Comparison of ENCODE assay signal across 1 cellular context in the genomic region with DNA sequence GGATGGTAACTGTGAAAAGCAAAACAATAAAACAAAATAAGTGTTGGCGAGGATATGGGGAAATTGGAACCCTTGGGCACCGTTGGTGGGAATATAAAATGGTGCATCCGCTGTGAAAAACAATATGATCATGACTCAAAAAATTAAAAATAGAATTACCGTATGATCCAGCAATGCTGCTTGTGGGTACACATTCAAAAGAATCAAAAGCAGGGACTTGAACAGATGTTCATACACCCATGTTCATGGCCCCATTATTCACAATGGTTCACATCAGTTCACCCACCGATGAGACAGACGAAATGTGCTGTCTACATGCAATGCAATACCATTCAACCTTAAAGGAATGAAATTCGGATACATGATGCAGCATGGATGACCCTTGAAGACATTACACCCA.
TF ChIP-seq lines count a peak whose summit lies in the region.

No MANE protein-coding gene starts in this region.

TF ChIP-seq in GM23338, 12 proteins besides CTCF, POLR2A, EP300 and RAD21:
- TF ChIP-seq ZNF331 (CRISPR knock-in tag; IDR thresholded peaks at IDR 0.05; ENCODE audit: low read depth): no peak
- TF ChIP-seq EZH2phosphoT487 (IDR thresholded peaks at IDR 0.05; ENCODE audit: unreplicated experiment): no peak
- no peak for TF ChIP-seq POLR2AphosphoS5 (IDR thresholded peaks at IDR 0.05; ENCODE audit: low read depth)
- no peak for TF ChIP-seq STAT1 (IDR thresholded peaks at IDR 0.05; ENCODE audit: unreplicated experiment)
- TF ChIP-seq, protein P1, sequence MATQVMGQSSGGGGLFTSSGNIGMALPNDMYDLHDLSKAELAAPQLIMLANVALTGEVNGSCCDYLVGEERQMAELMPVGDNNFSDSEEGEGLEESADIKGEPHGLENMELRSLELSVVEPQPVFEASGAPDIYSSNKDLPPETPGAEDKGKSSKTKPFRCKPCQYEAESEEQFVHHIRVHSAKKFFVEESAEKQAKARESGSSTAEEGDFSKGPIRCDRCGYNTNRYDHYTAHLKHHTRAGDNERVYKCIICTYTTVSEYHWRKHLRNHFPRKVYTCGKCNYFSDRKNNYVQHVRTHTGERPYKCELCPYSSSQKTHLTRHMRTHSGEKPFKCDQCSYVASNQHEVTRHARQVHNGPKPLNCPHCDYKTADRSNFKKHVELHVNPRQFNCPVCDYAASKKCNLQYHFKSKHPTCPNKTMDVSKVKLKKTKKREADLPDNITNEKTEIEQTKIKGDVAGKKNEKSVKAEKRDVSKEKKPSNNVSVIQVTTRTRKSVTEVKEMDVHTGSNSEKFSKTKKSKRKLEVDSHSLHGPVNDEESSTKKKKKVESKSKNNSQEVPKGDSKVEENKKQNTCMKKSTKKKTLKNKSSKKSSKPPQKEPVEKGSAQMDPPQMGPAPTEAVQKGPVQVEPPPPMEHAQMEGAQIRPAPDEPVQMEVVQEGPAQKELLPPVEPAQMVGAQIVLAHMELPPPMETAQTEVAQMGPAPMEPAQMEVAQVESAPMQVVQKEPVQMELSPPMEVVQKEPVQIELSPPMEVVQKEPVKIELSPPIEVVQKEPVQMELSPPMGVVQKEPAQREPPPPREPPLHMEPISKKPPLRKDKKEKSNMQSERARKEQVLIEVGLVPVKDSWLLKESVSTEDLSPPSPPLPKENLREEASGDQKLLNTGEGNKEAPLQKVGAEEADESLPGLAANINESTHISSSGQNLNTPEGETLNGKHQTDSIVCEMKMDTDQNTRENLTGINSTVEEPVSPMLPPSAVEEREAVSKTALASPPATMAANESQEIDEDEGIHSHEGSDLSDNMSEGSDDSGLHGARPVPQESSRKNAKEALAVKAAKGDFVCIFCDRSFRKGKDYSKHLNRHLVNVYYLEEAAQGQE (IDR thresholded peaks at IDR 0.05; ENCODE audit: unreplicated experiment): no peak
- TF ChIP-seq NANOG (IDR thresholded peaks at IDR 0.05; ENCODE audit: borderline replicate concordance): no peak
- TF ChIP-seq, protein P2, sequence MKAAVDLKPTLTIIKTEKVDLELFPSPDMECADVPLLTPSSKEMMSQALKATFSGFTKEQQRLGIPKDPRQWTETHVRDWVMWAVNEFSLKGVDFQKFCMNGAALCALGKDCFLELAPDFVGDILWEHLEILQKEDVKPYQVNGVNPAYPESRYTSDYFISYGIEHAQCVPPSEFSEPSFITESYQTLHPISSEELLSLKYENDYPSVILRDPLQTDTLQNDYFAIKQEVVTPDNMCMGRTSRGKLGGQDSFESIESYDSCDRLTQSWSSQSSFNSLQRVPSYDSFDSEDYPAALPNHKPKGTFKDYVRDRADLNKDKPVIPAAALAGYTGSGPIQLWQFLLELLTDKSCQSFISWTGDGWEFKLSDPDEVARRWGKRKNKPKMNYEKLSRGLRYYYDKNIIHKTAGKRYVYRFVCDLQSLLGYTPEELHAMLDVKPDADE (IDR thresholded peaks at IDR 0.05): no peak
- TF ChIP-seq, protein P3, sequence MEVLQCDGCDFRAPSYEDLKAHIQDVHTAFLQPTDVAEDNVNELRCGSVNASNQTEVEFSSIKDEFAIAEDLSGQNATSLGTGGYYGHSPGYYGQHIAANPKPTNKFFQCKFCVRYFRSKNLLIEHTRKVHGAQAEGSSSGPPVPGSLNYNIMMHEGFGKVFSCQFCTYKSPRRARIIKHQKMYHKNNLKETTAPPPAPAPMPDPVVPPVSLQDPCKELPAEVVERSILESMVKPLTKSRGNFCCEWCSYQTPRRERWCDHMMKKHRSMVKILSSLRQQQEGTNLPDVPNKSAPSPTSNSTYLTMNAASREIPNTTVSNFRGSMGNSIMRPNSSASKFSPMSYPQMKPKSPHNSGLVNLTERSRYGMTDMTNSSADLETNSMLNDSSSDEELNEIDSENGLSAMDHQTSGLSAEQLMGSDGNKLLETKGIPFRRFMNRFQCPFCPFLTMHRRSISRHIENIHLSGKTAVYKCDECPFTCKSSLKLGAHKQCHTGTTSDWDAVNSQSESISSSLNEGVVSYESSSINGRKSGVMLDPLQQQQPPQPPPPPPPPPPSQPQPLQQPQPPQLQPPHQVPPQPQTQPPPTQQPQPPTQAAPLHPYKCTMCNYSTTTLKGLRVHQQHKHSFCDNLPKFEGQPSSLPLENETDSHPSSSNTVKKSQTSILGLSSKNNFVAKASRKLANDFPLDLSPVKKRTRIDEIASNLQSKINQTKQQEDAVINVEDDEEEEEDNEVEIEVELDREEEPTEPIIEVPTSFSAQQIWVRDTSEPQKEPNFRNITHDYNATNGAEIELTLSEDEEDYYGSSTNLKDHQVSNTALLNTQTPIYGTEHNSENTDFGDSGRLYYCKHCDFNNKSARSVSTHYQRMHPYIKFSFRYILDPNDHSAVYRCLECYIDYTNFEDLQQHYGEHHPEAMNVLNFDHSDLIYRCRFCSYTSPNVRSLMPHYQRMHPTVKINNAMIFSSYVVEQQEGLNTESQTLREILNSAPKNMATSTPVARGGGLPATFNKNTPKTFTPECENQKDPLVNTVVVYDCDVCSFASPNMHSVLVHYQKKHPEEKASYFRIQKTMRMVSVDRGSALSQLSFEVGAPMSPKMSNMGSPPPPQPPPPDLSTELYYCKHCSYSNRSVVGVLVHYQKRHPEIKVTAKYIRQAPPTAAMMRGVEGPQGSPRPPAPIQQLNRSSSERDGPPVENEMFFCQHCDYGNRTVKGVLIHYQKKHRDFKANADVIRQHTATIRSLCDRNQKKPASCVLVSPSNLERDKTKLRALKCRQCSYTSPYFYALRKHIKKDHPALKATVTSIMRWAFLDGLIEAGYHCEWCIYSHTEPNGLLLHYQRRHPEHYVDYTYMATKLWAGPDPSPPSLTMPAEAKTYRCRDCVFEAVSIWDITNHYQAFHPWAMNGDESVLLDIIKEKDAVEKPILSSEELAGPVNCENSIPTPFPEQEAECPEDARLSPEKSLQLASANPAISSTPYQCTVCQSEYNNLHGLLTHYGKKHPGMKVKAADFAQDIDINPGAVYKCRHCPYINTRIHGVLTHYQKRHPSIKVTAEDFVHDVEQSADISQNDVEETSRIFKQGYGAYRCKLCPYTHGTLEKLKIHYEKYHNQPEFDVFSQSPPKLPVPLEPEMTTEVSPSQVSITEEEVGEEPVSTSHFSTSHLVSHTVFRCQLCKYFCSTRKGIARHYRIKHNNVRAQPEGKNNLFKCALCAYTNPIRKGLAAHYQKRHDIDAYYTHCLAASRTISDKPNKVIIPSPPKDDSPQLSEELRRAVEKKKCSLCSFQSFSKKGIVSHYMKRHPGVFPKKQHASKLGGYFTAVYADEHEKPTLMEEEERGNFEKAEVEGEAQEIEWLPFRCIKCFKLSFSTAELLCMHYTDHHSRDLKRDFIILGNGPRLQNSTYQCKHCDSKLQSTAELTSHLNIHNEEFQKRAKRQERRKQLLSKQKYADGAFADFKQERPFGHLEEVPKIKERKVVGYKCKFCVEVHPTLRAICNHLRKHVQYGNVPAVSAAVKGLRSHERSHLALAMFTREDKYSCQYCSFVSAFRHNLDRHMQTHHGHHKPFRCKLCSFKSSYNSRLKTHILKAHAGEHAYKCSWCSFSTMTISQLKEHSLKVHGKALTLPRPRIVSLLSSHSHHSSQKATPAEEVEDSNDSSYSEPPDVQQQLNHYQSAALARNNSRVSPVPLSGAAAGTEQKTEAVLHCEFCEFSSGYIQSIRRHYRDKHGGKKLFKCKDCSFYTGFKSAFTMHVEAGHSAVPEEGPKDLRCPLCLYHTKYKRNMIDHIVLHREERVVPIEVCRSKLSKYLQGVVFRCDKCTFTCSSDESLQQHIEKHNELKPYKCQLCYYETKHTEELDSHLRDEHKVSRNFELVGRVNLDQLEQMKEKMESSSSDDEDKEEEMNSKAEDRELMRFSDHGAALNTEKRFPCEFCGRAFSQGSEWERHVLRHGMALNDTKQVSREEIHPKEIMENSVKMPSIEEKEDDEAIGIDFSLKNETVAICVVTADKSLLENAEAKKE (CRISPR knock-in tag; IDR thresholded peaks at IDR 0.05): no peak
- TF ChIP-seq ZNF114 (CRISPR knock-in tag; IDR thresholded peaks at IDR 0.05): no peak
- TF ChIP-seq EZH2 (IDR thresholded peaks at IDR 0.05; ENCODE audit: low read depth, unreplicated experiment): no peak
- TF ChIP-seq CREB1 (CRISPR knock-in tag; IDR thresholded peaks at IDR 0.05; ENCODE audit: low read depth): no peak
- no peak for TF ChIP-seq JUNB (IDR thresholded peaks at IDR 0.05; ENCODE audit: unreplicated experiment)
